10 cellular contexts compared by ENCODE assay signal in genomic region chr12:26402648-26403047, GRCh38.
A peak's percentile ranks its signal among the peaks of the same experiment; 100 is the strongest.
DNase-seq lines count a peak whose midpoint lies in the region; ATAC-seq, FAIRE-seq and TF ChIP-seq lines count a peak whose summit lies in the region.
"Had no signal": no experiment of that assay in that cellular context is flagged by ENCODE, and none has a peak within 500 bp of the region (broad histone marks: within the 10 kb centered on the region; RNA-seq: fewer than 3 reads in every experiment).

No MANE protein-coding gene starts in this region.

- no peak overlapping the region for H3K27ac Mint-ChIP-seq in naive thymus-derived CD4-positive, alpha-beta T cell

- POLR2A ChIA-PET in RWPE1 (lab: Yijun Ruan, JAX; ENCODE audit: low non-redundant PET), result no interaction called here
- POLR2A ChIA-PET in naive thymus-derived CD4-positive, alpha-beta T cell (lab: Charles Lee), result no interaction called here

- peaks cover 19% of the 10 kb centered on the region for H3K36me3 ChIP-seq in left ventricle myocardium inferior
- peaks cover 0 to 24% (median 0%) of the 10 kb centered on the region in 3 experiments for H3K36me3 ChIP-seq in naive thymus-derived CD4-positive, alpha-beta T cell (ENCODE audit: control insufficient read depth in 2 of 3, insufficient read depth in 3 of 3, low read length in 3 of 3)

- H3K4me1 Mint-ChIP-seq in naive thymus-derived CD4-positive, alpha-beta T cell, result no peaks in the 10 kb centered on the region

- H3K4me3 Mint-ChIP-seq in naive thymus-derived CD4-positive, alpha-beta T cell, result no peak overlapping the region

- intact Hi-C loops in left ventricle myocardium inferior (cut with micrococcal nuclease) (no loop called here), Right ventricle myocardium inferior (cut with DNase I) (loop anchor here (10.0 kb wide), 2 partner anchors 278 to 308 kb away; partner anchors contain the start of gene BHLHE41)
- intact Hi-C loops in naive thymus-derived CD4-positive, alpha-beta T cell (cut with micrococcal nuclease), result no loop called here

- DNase-seq in left ventricle myocardium inferior (no peak), Right ventricle myocardium inferior (ENCODE audit: missing footprints) (no peak), RWPE1 (ENCODE audit: low spot score) (peak; percentile 85), islet precursor cell (peak; percentile 83), urothelium cell line (ENCODE audit: low spot score) (peak; percentile 64), erythroblast (lab: John Stamatoyannopoulos, UW) (no peak)
- no peak for DNase-seq in stimulated activated CD4-positive, alpha-beta T cell treated with anti-CD3 and anti-CD28 coated beads, Interleukin-4, amount 100 ng/mL, for 4 hours
- DNase-seq in naive thymus-derived CD4-positive, alpha-beta T cell, result no peak
- DNase-seq: midbrain had no signal

- no peaks in the 10 kb centered on the region for H3K27me3 ChIP-seq in left ventricle myocardium inferior (ENCODE audit: low read depth)
- no peaks in the 10 kb centered on the region for H3K27me3 ChIP-seq in naive thymus-derived CD4-positive, alpha-beta T cell (ENCODE audit: control insufficient read depth in 2 of 2, insufficient read depth in 2 of 2, low read length in 2 of 2)
- H3K27me3 ChIP-seq: BLaER1 treated with 17β-estradiol and CSF1 and Interleukin-3, amounts not matched to agents 10 nM and 100 nM had no signal

- ATAC-seq in Right ventricle myocardium inferior, result no peak
- ATAC-seq in naive thymus-derived CD4-positive, alpha-beta T cell, result no peak

- H3K9me3 Mint-ChIP-seq in naive thymus-derived CD4-positive, alpha-beta T cell, result no peaks in the 10 kb centered on the region

- H3K9me3 ChIP-seq in left ventricle myocardium inferior (replicated peaks), result no peaks in the 10 kb centered on the region
- H3K9me3 ChIP-seq in naive thymus-derived CD4-positive, alpha-beta T cell (ENCODE audit: control insufficient read depth in 2 of 3, low read length in 3 of 3), result no peaks in the 10 kb centered on the region
- H3K9me3 ChIP-seq: BLaER1 treated with 17β-estradiol and CSF1 and Interleukin-3, amounts not matched to agents 10 nM and 100 nM had no signal

- H3K4me1 ChIP-seq in left ventricle myocardium inferior, result no peaks in the 10 kb centered on the region
- H3K4me1 ChIP-seq in naive thymus-derived CD4-positive, alpha-beta T cell (ENCODE audit: control insufficient read depth in 2 of 2, insufficient read depth in 2 of 2, low read length in 2 of 2), result no peaks in the 10 kb centered on the region

- no peak for FAIRE-seq in urothelium cell line (lab: Jason Lieb, UNC)

- no peak overlapping the region for H3K4me3 ChIP-seq in left ventricle myocardium inferior
- no peak overlapping the region for H3K4me3 ChIP-seq in naive thymus-derived CD4-positive, alpha-beta T cell (ENCODE audit: low read length)
- H3K4me3 ChIP-seq: BLaER1 treated with 17β-estradiol and CSF1 and Interleukin-3, amounts not matched to agents 10 nM and 100 nM had no signal

- CTCF ChIA-PET in RWPE1 (lab: Yijun Ruan, JAX), result interaction anchor here (0.6 to 1.7 kb wide), 5 partner anchors 17 to 310 kb away, joined by 3 to 6 read pairs (median 4); no protein-coding TSS in a partner anchor
- CTCF ChIA-PET in naive thymus-derived CD4-positive, alpha-beta T cell (lab: Charles Lee), result interaction anchor here (0.8 to 1.0 kb wide), 2 partner anchors 300 to 306 kb away, joined by 3 to 4 read pairs; no protein-coding TSS in a partner anchor

- peaks cover 0 to 17% (median 7%) of the 10 kb centered on the region in 5 donors for H3K36me3 Mint-ChIP-seq in naive thymus-derived CD4-positive, alpha-beta T cell

- no peak for TF ChIP-seq POLR2A in erythroblast (IDR thresholded peaks at IDR 0.05; ENCODE audit: low read length)

- TF ChIP-seq CTCF in left ventricle myocardium inferior (IDR thresholded peaks at IDR 0.05; ENCODE audit: borderline replicate concordance) (peak; percentile 42), RWPE1 (conservative IDR thresholded peaks at IDR 0.05; ENCODE audit: low read depth) (no peak)

- H3K27ac ChIP-seq in left ventricle myocardium inferior (replicated peaks) (no peak overlapping the region), RWPE1 (no peak overlapping the region)
- H3K27ac ChIP-seq in naive thymus-derived CD4-positive, alpha-beta T cell (ENCODE audit: low read depth, low read length), result no peak overlapping the region
- H3K27ac ChIP-seq: BLaER1 treated with 17β-estradiol and CSF1 and Interleukin-3, amounts not matched to agents 10 nM and 100 nM had no signal

- H3K27me3 Mint-ChIP-seq in naive thymus-derived CD4-positive, alpha-beta T cell, result no peaks in the 10 kb centered on the region

Comparison
In these comparisons a context has a peak if more than half of its experiments do, and no peak if none do; other contexts are left out.
1. DNase-seq: peak in RWPE1 (single experiment), islet precursor cell (single experiment) and urothelium cell line (single experiment); none in left ventricle myocardium inferior (single experiment), Right ventricle myocardium inferior (single experiment), erythroblast (0 of 2), stimulated activated CD4-positive, alpha-beta T cell treated with anti-CD3 and anti-CD28 coated beads, Interleukin-4, amount 100 ng/mL, for 4 hours (0 of 2) and naive thymus-derived CD4-positive, alpha-beta T cell (0 of 9).